In the genomic region with DNA sequence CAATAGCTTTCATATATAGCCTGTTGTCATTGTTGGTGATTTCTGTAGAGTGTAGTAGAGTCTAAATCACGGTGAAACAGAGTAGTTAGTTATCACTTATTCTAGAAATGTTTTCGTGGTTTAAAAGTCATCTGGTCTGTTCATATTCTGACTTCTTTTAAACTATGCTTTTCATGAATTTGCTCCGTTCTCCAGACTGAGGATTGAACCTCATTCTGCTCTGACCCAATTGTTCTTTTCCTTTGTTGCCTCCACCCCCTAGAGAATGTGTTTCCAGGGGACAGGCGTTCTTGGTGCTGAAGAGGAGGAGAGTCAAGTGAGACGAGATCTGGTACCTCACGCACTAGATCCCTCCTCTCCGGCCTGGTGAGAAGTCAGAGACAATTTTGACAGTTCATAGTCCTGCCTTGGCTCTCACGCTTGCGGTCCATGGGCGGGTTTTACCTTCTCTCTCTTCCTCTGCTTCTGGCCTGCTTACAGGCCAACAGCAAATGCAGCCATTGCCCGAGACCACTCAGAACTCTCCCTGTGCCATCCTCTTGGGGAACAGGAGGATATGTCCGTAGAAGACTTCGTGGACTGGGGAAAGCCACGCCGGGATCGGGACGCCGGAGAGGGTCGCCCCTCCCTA, we compare ENCODE assay signal across 8 cellular contexts. TPM values are rescaled to one million over a fixed set of nuclear protein-coding genes. Genes with fewer than 3 reads are reported as not detected.
DNase-seq lines count a peak whose midpoint lies in the region; ATAC-seq, FAIRE-seq and TF ChIP-seq lines count a peak whose summit lies in the region.

No MANE protein-coding gene starts in this region.

- ATAC-seq in HG02642 (IDR thresholded peaks at IDR 0.05; ENCODE audit: poor library complexity, unreplicated experiment), result peak; percentile 61
- ATAC-seq in left lobe of liver, result peak; percentile 67

- H3K4me1 ChIP-seq in subcutaneous abdominal adipose tissue (ENCODE audit: control insufficient read depth in 5 of 5, insufficient read depth in 5 of 5, low read length in 5 of 5), result peaks cover 2 to 43% (median 34%) of the 10 kb centered on the region in 5 donors

- H3K27ac ChIP-seq in subcutaneous abdominal adipose tissue (ENCODE audit: low read depth, low read length), result peak overlapping the region; percentile 92

- peak; percentile 84 for DNase-seq in A172 (ENCODE audit: low spot score)
- peak; percentile 56 for DNase-seq in GM12891 (ENCODE audit: insufficient read length, low spot score)
- DNase-seq in NCI-H1105 (lab: John Stamatoyannopoulos, UW), result peak; percentile 83
- peak; percentile 48 for DNase-seq in T follicular helper cell (ENCODE audit: low read depth)
- DNase-seq in cerebellar cortex (ENCODE audit: low spot score), result peak; percentile 85
- no peak for DNase-seq in left lobe of liver (ENCODE audit: low spot score)

- H3K27me3 ChIP-seq in subcutaneous abdominal adipose tissue (ENCODE audit: control insufficient read depth in 5 of 5, insufficient read depth in 4 of 5, low read length in 5 of 5), result no peaks in the 10 kb centered on the region

- no peaks in the 10 kb centered on the region for H3K36me3 ChIP-seq in subcutaneous abdominal adipose tissue (ENCODE audit: control insufficient read depth in 5 of 5, insufficient read depth in 5 of 5, low read length in 5 of 5)

- peak; percentile 78 for TF ChIP-seq POLR2A in GM12891 (IDR thresholded peaks at IDR 0.05; ENCODE audit: low read depth, low read length)

- H3K4me3 ChIP-seq in subcutaneous abdominal adipose tissue (ENCODE audit: low read depth in 1 of 5, low read length in 5 of 5), result peak overlapping the region; percentile 94 to 99 (median 97)

- peak overlapping the region; percentile 58 to 88 (median 79) for H3K9ac ChIP-seq in subcutaneous abdominal adipose tissue (ENCODE audit: low read length in 5 of 5)

- H3K9me3 ChIP-seq in subcutaneous abdominal adipose tissue (ENCODE audit: control insufficient read depth in 5 of 5, low read length in 5 of 5), result no peaks in the 10 kb centered on the region

- FAIRE-seq in GM12891 (lab: Jason Lieb, UNC), result no peak

TF ChIP-seq in GM12891, 5 proteins besides CTCF, POLR2A, EP300 and RAD21:
- TF ChIP-seq POU2F2 (IDR thresholded peaks at IDR 0.05; ENCODE audit: low read depth, low read length) (0 out of 2 replicates have a peak, but pooled peaks have one; percentile 7), TAF1 (IDR thresholded peaks at IDR 0.05; ENCODE audit: low read depth, low read length) (peak; percentile 71), SPI1 (IDR thresholded peaks at IDR 0.05; ENCODE audit: low read depth, low read length) (peak; percentile 37; the same call in 1 of the 2 replicates), POLR2AphosphoS5 (IDR thresholded peaks at IDR 0.05; ENCODE audit: low read depth, low read length) (peak; percentile 64), PAX5 (IDR thresholded peaks at IDR 0.05; ENCODE audit: insufficient read depth, low read length, severe bottlenecking) (no peak)

RNA-seq across cellular contexts. Expression of gene ZNF292, which starts 0.6 kb away (rescaled TPM):
- total RNA-seq in A172 (2014; rRNA removed; shearing (Covaris generic)), result 9.3 and 13.9 TPM in 2 replicates
- polyA plus RNA-seq in GM12891 (2012; ENCODE audit: low read depth, missing spikeins), result 17.1 TPM
- total RNA-seq in left lobe of liver, result 12.9 TPM

RNA-seq across cellular contexts. Expression of gene CGA, which starts 59.9 kb away (rescaled TPM):
- not detected in 2 replicates for total RNA-seq in A172 (2014; rRNA removed; shearing (Covaris generic))
- not detected for polyA plus RNA-seq in GM12891 (2012; ENCODE audit: low read depth, missing spikeins)
- 0.25 TPM for total RNA-seq in left lobe of liver
